Comparison of ENCODE assay signal across 36 cellular contexts in the genomic region with DNA sequence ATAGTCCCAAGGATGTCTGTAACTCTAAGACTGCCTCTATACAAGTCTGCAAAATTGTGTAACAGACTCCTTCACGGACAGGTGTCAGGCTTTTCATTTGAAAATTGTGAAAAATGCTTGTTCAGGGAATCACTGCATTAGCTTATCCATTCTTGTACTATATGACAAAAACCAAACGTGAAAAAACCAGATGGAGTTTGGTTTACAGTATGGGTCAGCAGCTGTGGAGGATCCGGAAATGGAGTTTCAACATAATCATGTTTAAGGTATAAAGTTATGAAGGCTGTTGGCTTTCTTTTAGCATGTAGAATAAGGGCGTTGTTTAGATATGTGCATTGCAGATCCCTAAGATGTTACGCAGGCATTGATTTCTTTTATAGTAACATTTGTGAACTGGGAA.
"Had no signal": no experiment of that assay in that cellular context is flagged by ENCODE, and none has a peak within 500 bp of the region (broad histone marks: within the 10 kb centered on the region; RNA-seq: fewer than 3 reads in every experiment).

No MANE protein-coding gene starts in this region.

- H3K27me3 Mint-ChIP-seq: activated B cell treated with CpG ODN at 0.5 μM for 24 hours; activated CD4-positive, alpha-beta T cell treated with anti-CD3 and anti-CD28 coated beads, Interleukin-2, amount 10 ng/mL, durations not matched to agents 24 days and 14 days; activated CD8-positive, alpha-beta T cell treated with anti-CD3 and anti-CD28 coated beads for 36 hours; activated naive CD8-positive, alpha-beta T cell treated with anti-CD3 and anti-CD28 coated beads for 36 hours; activated T-helper 17 cell treated with anti-CD3 and anti-CD28 coated beads, Interleukin-2, amount 50 U/mL, for 72 hours; brain; central memory CD8-positive, alpha-beta T cell had no signal

- H3K4me3 Mint-ChIP-seq: activated B cell treated with CpG ODN at 0.5 μM for 24 hours; activated CD4-positive, alpha-beta memory T cell treated with anti-CD3 and anti-CD28 coated beads for 36 hours; activated CD4-positive, alpha-beta T cell treated with anti-CD3 and anti-CD28 coated beads, Interleukin-2, amount 10 ng/mL, durations not matched to agents 24 days and 14 days; activated CD8-positive, alpha-beta T cell treated with anti-CD3 and anti-CD28 coated beads for 36 hours; activated naive CD4-positive, alpha-beta T cell treated with anti-CD3 and anti-CD28 coated beads for 36 hours; activated naive CD8-positive, alpha-beta T cell treated with anti-CD3 and anti-CD28 coated beads for 36 hours; activated T-cell treated with anti-CD3 and anti-CD28 coated beads, Interleukin-2, amount 50 U/mL, for 4 hours; activated T-cell treated with anti-CD3 and anti-CD28 coated beads, Interleukin-2, amount 50 U/mL, for 72 hours; activated T-helper 1 cell treated with anti-CD3 and anti-CD28 coated beads, Interleukin-12 subunit alpha, Interleukin-12 subunit beta, Interleukin-2, Interleukin-4 antibody, amounts not matched to agents 30 ng/mL and 10 ng/mL and 1 ng/mL, durations not matched to agents 14 hours and 24 hours and 36 hours; activated T-helper 17 cell treated with anti-CD3 and anti-CD28 coated beads, Interleukin-2, amount 50 U/mL, for 72 hours; brain; central memory CD8-positive, alpha-beta T cell; T-helper 1 cell treated with Interleukin-12 subunit alpha and Interleukin-12 subunit beta and Interleukin-4 antibody, amounts not matched to agents 30 μg/mL and 1 μg/mL, for 36 hours; T-helper 2 cell treated with Interferon-gamma antibody and Interleukin-4, amounts not matched to agents 5 μg/mL and 100 μg/mL, for 36 hours had no signal

- H3K36me3 ChIP-seq: adrenal gland, cardiac muscle cell had no signal

- H3K4me1 Mint-ChIP-seq: activated B cell treated with CpG ODN at 0.5 μM for 24 hours had no signal

- FAIRE-seq: bronchial epithelial cell, TTC549 had no signal

- H3K4me3 ChIP-seq: adrenal gland, cardiac muscle cell had no signal

- ATAC-seq: activated CD8-positive, alpha-beta T cell treated with anti-CD3 and anti-CD28 coated beads for 36 hours; activated naive CD4-positive, alpha-beta T cell treated with anti-CD3 and anti-CD28 coated beads, Interleukin-2, amount 50 U/mL, for 72 hours; activated T-cell treated with anti-CD3 and anti-CD28 coated beads, Interleukin-2, amount 50 U/mL, for 4 hours; activated T-cell treated with anti-CD3 and anti-CD28 coated beads, Interleukin-2, amount 50 U/mL, for 72 hours; activated T-helper 17 cell treated with anti-CD3 and anti-CD28 coated beads, Interleukin-2, amount 50 U/mL, for 72 hours had no signal

- H3K9me3 Mint-ChIP-seq: activated B cell treated with CpG ODN at 0.5 μM for 24 hours; activated CD4-positive, alpha-beta memory T cell treated with anti-CD3 and anti-CD28 coated beads for 36 hours; activated CD4-positive, alpha-beta T cell treated with anti-CD3 and anti-CD28 coated beads, Interleukin-2, amount 10 ng/mL, durations not matched to agents 24 days and 14 days; activated CD8-positive, alpha-beta T cell treated with anti-CD3 and anti-CD28 coated beads for 36 hours; activated naive CD4-positive, alpha-beta T cell treated with anti-CD3 and anti-CD28 coated beads for 36 hours; activated naive CD4-positive, alpha-beta T cell treated with anti-CD3 and anti-CD28 coated beads, Interleukin-2, amount 50 U/mL, for 72 hours; activated naive CD8-positive, alpha-beta T cell treated with anti-CD3 and anti-CD28 coated beads for 36 hours; activated T-cell treated with anti-CD3 and anti-CD28 coated beads, Interleukin-2, amount 50 U/mL, for 4 hours; activated T-cell treated with anti-CD3 and anti-CD28 coated beads, Interleukin-2, amount 50 U/mL, for 72 hours; activated T-helper 1 cell treated with anti-CD3 and anti-CD28 coated beads, Interleukin-12 subunit alpha, Interleukin-12 subunit beta, Interleukin-2, Interleukin-4 antibody, amounts not matched to agents 30 ng/mL and 10 ng/mL and 1 ng/mL, durations not matched to agents 14 hours and 24 hours and 36 hours; activated T-helper 17 cell treated with anti-CD3 and anti-CD28 coated beads, Interleukin-2, amount 50 U/mL, for 72 hours; brain; central memory CD8-positive, alpha-beta T cell; T-helper 1 cell treated with Interleukin-12 subunit alpha and Interleukin-12 subunit beta and Interleukin-4 antibody, amounts not matched to agents 30 μg/mL and 1 μg/mL, for 36 hours; T-helper 2 cell treated with Interferon-gamma antibody and Interleukin-4, amounts not matched to agents 5 μg/mL and 100 μg/mL, for 36 hours had no signal

- H3K9me3 ChIP-seq: adrenal gland had no signal

- H3K27ac Mint-ChIP-seq: activated B cell treated with CpG ODN at 0.5 μM for 24 hours; activated CD4-positive, alpha-beta memory T cell treated with anti-CD3 and anti-CD28 coated beads for 36 hours; activated CD4-positive, alpha-beta T cell treated with anti-CD3 and anti-CD28 coated beads, Interleukin-2, amount 10 ng/mL, durations not matched to agents 24 days and 14 days; activated CD8-positive, alpha-beta T cell treated with anti-CD3 and anti-CD28 coated beads for 36 hours; activated naive CD4-positive, alpha-beta T cell treated with anti-CD3 and anti-CD28 coated beads for 36 hours; activated naive CD4-positive, alpha-beta T cell treated with anti-CD3 and anti-CD28 coated beads, Interleukin-2, amount 50 U/mL, for 72 hours; activated naive CD8-positive, alpha-beta T cell treated with anti-CD3 and anti-CD28 coated beads for 36 hours; activated T-cell treated with anti-CD3 and anti-CD28 coated beads, Interleukin-2, amount 50 U/mL, for 72 hours; activated T-helper 1 cell treated with anti-CD3 and anti-CD28 coated beads, Interleukin-12 subunit alpha, Interleukin-12 subunit beta, Interleukin-2, Interleukin-4 antibody, amounts not matched to agents 30 ng/mL and 10 ng/mL and 1 ng/mL, durations not matched to agents 14 hours and 24 hours and 36 hours; activated T-helper 17 cell treated with anti-CD3 and anti-CD28 coated beads, Interleukin-2, amount 50 U/mL, for 72 hours; T-helper 1 cell treated with Interleukin-12 subunit alpha and Interleukin-12 subunit beta and Interleukin-4 antibody, amounts not matched to agents 30 μg/mL and 1 μg/mL, for 36 hours; T-helper 2 cell treated with Interferon-gamma antibody and Interleukin-4, amounts not matched to agents 5 μg/mL and 100 μg/mL, for 36 hours had no signal

- DNase-seq: activated B cell treated with CpG ODN at 0.5 μM for 24 hours; activated CD4-positive, alpha-beta memory T cell treated with anti-CD3 and anti-CD28 coated beads for 36 hours; activated CD4-positive, alpha-beta T cell treated with anti-CD3 and anti-CD28 coated beads for 4 hours; activated CD4-positive, alpha-beta T cell treated with anti-CD3 and anti-CD28 coated beads, Interleukin-2, amount 10 ng/mL, durations not matched to agents 24 days and 14 days; activated CD4-positive, alpha-beta T cell treated with anti-CD3 and anti-CD28 coated beads, Interleukin-2, amount 50 U/mL, for 1 hour; activated CD4-positive, alpha-beta T cell treated with anti-CD3 and anti-CD28 coated beads, Interleukin-2, amount 50 U/mL, for 4 hours; activated CD4-positive, CD25-positive, alpha-beta regulatory T cell treated with anti-CD3 and anti-CD28 coated beads, Interleukin-2, amount 50 U/mL, for 72 hours; activated CD8-positive, alpha-beta memory T cell treated with anti-CD3 and anti-CD28 coated beads, Interleukin-2, amount 50 U/mL, for 4 hours; activated CD8-positive, alpha-beta T cell treated with anti-CD3 and anti-CD28 coated beads for 36 hours; activated effector memory CD4-positive, alpha-beta T cell treated with anti-CD3 and anti-CD28 coated beads, Interleukin-2, amount 50 U/mL, for 16 hours; activated gamma-delta T cell treated with Interleukin-2 at 50 U/mL for 16 hours; activated naive CD4-positive, alpha-beta T cell; activated naive CD4-positive, alpha-beta T cell treated with anti-CD3 and anti-CD28 coated beads for 36 hours; activated naive CD4-positive, alpha-beta T cell treated with anti-CD3 and anti-CD28 coated beads, Interleukin-2, amount 50 U/mL, for 16 hours; activated naive CD8-positive, alpha-beta T cell treated with anti-CD3 and anti-CD28 coated beads for 36 hours; activated T-cell treated with anti-CD3 and anti-CD28 coated beads for 4 hours; activated T-cell treated with anti-CD3 and anti-CD28 coated beads, Interleukin-2, amount 50 U/mL, for 1 hour; activated T-cell treated with anti-CD3 and anti-CD28 coated beads, Interleukin-2, amount 50 U/mL, for 4 hours; activated T-cell treated with anti-CD3 and anti-CD28 coated beads, Interleukin-2, amount 50 U/mL, for 72 hours; adrenal gland; amniotic stem cell; aorta; caudate nucleus; T-helper 1 cell; T-helper 2 cell; T-helper 9 cell had no signal

- H3K27ac ChIP-seq: adrenal gland, cardiac muscle cell had no signal

- H3K27me3 ChIP-seq: adrenal gland, cardiac muscle cell had no signal
